In the genomic region with DNA sequence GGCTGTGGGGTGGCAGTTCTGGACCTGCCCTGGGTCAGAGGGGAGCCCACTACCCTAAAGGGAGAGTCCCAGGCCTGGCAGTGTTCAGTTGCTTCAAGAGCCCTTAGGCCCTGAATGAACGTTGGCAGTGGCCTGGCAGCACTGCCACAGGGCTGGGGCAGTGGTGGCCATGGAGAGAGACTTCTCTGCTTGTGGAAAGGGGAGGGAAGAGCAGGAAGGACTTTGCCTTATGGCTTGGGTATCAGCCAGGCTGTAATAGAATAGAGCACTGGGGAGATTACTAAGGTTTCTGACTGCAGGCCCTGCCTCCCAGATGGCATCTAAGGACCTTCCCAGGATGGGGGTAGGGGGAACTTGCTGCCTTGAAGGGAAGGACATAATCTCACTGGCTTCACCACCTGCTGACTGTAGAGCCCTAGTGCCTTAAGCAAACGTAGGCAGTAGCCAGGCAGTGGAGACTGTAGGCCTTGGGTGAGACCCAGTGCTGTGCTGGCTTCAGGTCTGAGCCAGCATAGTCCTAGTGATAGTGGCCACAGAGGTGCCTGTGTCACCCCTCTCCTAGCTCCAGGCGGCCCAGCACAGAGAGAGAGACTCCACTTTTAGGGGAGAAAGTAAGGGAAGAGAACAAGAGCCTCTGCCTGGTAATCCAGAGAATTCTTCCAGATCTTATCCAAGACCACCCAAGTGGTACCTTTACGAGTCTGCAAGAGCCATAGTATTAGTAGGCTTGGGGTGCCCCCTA, we compare ENCODE assay signal across 17 cellular contexts. TPM values are rescaled to one million over a fixed set of nuclear protein-coding genes. Genes with fewer than 3 reads are reported as not detected.
DNase-seq lines count a peak whose midpoint lies in the region; ATAC-seq and TF ChIP-seq lines count a peak whose summit lies in the region.
"Had no signal": no experiment of that assay in that cellular context is flagged by ENCODE, and none has a peak within 500 bp of the region (broad histone marks: within the 10 kb centered on the region; RNA-seq: fewer than 3 reads in every experiment).

No MANE protein-coding gene starts in this region.

- peak overlapping the region in 1 of 9 donors; percentile 43 for H3K27ac Mint-ChIP-seq in naive thymus-derived CD4-positive, alpha-beta T cell
- H3K27ac Mint-ChIP-seq: stimulated activated naive B cell treated with anti-CD40 and anti-IgM and Interleukin-4, amounts not matched to agents 10 μg/mL and 1 μg/mL and 100 μg/mL, for 72 hours; T-helper 1 cell treated with Interleukin-12 subunit alpha and Interleukin-12 subunit beta and Interleukin-4 antibody, amounts not matched to agents 30 μg/mL and 1 μg/mL, for 36 hours had no signal

- no peak overlapping the region for H3K4me3 ChIP-seq in trophoblast cell (ENCODE audit: low read depth, low read length)
- no peak overlapping the region for H3K4me3 ChIP-seq in naive thymus-derived CD4-positive, alpha-beta T cell (ENCODE audit: low read length)
- H3K4me3 ChIP-seq: cardiac muscle cell, psoas muscle had no signal

- no CpG with 5 or more reads among the region's 4 CpGs for WGBS in trophoblast cell (ENCODE audit: extremely low coverage, insufficient coverage, insufficient read length)

- no peaks in the 10 kb centered on the region for H3K27me3 ChIP-seq in trophoblast cell (ENCODE audit: insufficient read depth, low read length)
- no peaks in the 10 kb centered on the region for H3K27me3 ChIP-seq in naive thymus-derived CD4-positive, alpha-beta T cell (ENCODE audit: control insufficient read depth in 2 of 2, insufficient read depth in 2 of 2, low read length in 2 of 2)
- H3K27me3 ChIP-seq: cardiac muscle cell had no signal

- H2BK5ac ChIP-seq in trophoblast cell (ENCODE audit: low read depth, low read length, poor library complexity), result peak overlapping the region; percentile 11

- H3K9me3 Mint-ChIP-seq in naive thymus-derived CD4-positive, alpha-beta T cell, result peaks cover 0 to 1% (median 0%) of the 10 kb centered on the region in 11 donors
- H3K9me3 Mint-ChIP-seq: stimulated activated naive B cell treated with anti-CD40 and anti-IgM and Interleukin-4, amounts not matched to agents 10 μg/mL and 1 μg/mL and 100 μg/mL, for 72 hours; T-helper 1 cell treated with Interleukin-12 subunit alpha and Interleukin-12 subunit beta and Interleukin-4 antibody, amounts not matched to agents 30 μg/mL and 1 μg/mL, for 36 hours had no signal

- H3K27ac ChIP-seq in trophoblast cell (ENCODE audit: low read depth, low read length), result peak overlapping the region; percentile 1
- no peak overlapping the region for H3K27ac ChIP-seq in naive thymus-derived CD4-positive, alpha-beta T cell (ENCODE audit: low read depth, low read length)
- H3K27ac ChIP-seq: cardiac muscle cell, psoas muscle had no signal

- no peaks in the 10 kb centered on the region for H3K36me3 ChIP-seq in trophoblast cell (ENCODE audit: control insufficient read depth in 1 of 2, insufficient read depth in 2 of 2, low read length in 2 of 2)
- H3K36me3 ChIP-seq in naive thymus-derived CD4-positive, alpha-beta T cell (ENCODE audit: control insufficient read depth in 2 of 3, insufficient read depth in 3 of 3, low read length in 3 of 3), result peaks cover 0 to 4% (median 0%) of the 10 kb centered on the region in 3 experiments
- H3K36me3 ChIP-seq: cardiac muscle cell had no signal

- CTCF ChIA-PET in naive thymus-derived CD4-positive, alpha-beta T cell (lab: Charles Lee), result no interaction called here
- CTCF ChIA-PET in GM10248 (lab: Yijun Ruan, JAX), result no interaction called here

- peak overlapping the region; percentile 44 for H4K12ac ChIP-seq in trophoblast cell (ENCODE audit: low read depth, low read length)

- no peaks in the 10 kb centered on the region for H3K9me3 ChIP-seq in trophoblast cell (ENCODE audit: insufficient read depth, low read depth, low read length)
- H3K9me3 ChIP-seq in naive thymus-derived CD4-positive, alpha-beta T cell (ENCODE audit: control insufficient read depth in 2 of 3, low read length in 3 of 3), result no peaks in the 10 kb centered on the region
- H3K9me3 ChIP-seq: psoas muscle had no signal

- peak overlapping the region; percentile 22 for H4K8ac ChIP-seq in trophoblast cell (ENCODE audit: low read depth, low read length)

- H3K23ac ChIP-seq in trophoblast cell (ENCODE audit: low read length), result no peak overlapping the region

- intact Hi-C loops in naive thymus-derived CD4-positive, alpha-beta T cell (cut with micrococcal nuclease), result no loop called here

- H3K4me1 ChIP-seq in trophoblast cell (ENCODE audit: control insufficient read depth in 1 of 2, insufficient read depth in 2 of 2, low read length in 2 of 2), result peaks cover 0 to 6% of the 10 kb centered on the region in 2 experiments
- H3K4me1 ChIP-seq in naive thymus-derived CD4-positive, alpha-beta T cell (ENCODE audit: control insufficient read depth in 2 of 2, insufficient read depth in 2 of 2, low read length in 2 of 2), result no peaks in the 10 kb centered on the region
- H3K4me1 ChIP-seq: psoas muscle had no signal

- no peaks in the 10 kb centered on the region for H3K79me2 ChIP-seq in trophoblast cell (ENCODE audit: control insufficient read depth, insufficient read depth, low read length, poor library complexity)

- peak; percentile 7 for TF ChIP-seq CTCF in GM13977 (IDR thresholded peaks at IDR 0.05; ENCODE audit: extremely low read depth, insufficient read depth, missing control alignments)
- TF ChIP-seq CTCF in GM10248 (IDR thresholded peaks at IDR 0.05; ENCODE audit: control extremely low read depth, extremely low read depth, low read depth, missing control alignments), result no peak

- H3K4me2 ChIP-seq in trophoblast cell (ENCODE audit: low read length), result no peak overlapping the region

- H3K36me3 Mint-ChIP-seq in naive thymus-derived CD4-positive, alpha-beta T cell, result peaks cover 2 to 36% (median 13%) of the 10 kb centered on the region in 5 donors

- peak overlapping the region; percentile 72 for H4K91ac ChIP-seq in trophoblast cell (ENCODE audit: low read depth, low read length)

- no peak overlapping the region for H3K9ac ChIP-seq in trophoblast cell (ENCODE audit: low read length)

- H2BK120ac ChIP-seq in trophoblast cell (ENCODE audit: insufficient read depth, low read length, poor library complexity), result peak overlapping the region; percentile 47

- H3K27me3 Mint-ChIP-seq in naive thymus-derived CD4-positive, alpha-beta T cell, result no peaks in the 10 kb centered on the region
- H3K27me3 Mint-ChIP-seq: stimulated activated naive B cell treated with anti-CD40 and anti-IgM and Interleukin-4, amounts not matched to agents 10 μg/mL and 1 μg/mL and 100 μg/mL, for 72 hours had no signal

- H3K14ac ChIP-seq in trophoblast cell (ENCODE audit: low read length), result peak overlapping the region; percentile 70

- H3K4ac ChIP-seq in trophoblast cell (ENCODE audit: low read depth, low read length), result peak overlapping the region; percentile 15

- DNase-seq in GM13977 (ENCODE audit: low spot score) (no peak), OCI-M1 (lab: John Stamatoyannopoulos, UW) (peak; percentile 22), trophoblast cell (peak; percentile 27 to 47), kidney tubule cell (ENCODE audit: low spot score) (no peak), GM10248 (ENCODE audit: extremely low spot score) (no peak)
- DNase-seq in naive thymus-derived CD4-positive, alpha-beta T cell, result no peak
- no peak for DNase-seq in effector CD4-positive, alpha-beta T cell
- DNase-seq: activated gamma-delta T cell; hypothalamus; KBM-7; mesenchymal stem cell; psoas muscle; stimulated activated CD4-positive, alpha-beta T cell treated with anti-CD3 and anti-CD28 coated beads, Interleukin-2, amount 100 ng/mL, for 48 hours; stimulated activated naive B cell treated with anti-CD40 and anti-IgM and Interleukin-4, amounts not matched to agents 10 μg/mL and 1 μg/mL and 100 μg/mL, for 72 hours had no signal

- peak overlapping the region; percentile 33 for H3K18ac ChIP-seq in trophoblast cell (ENCODE audit: low read length)

- H3K4me3 Mint-ChIP-seq in naive thymus-derived CD4-positive, alpha-beta T cell, result no peak overlapping the region
- H3K4me3 Mint-ChIP-seq: stimulated activated naive B cell treated with anti-CD40 and anti-IgM and Interleukin-4, amounts not matched to agents 10 μg/mL and 1 μg/mL and 100 μg/mL, for 72 hours; T-helper 1 cell treated with Interleukin-12 subunit alpha and Interleukin-12 subunit beta and Interleukin-4 antibody, amounts not matched to agents 30 μg/mL and 1 μg/mL, for 36 hours had no signal

- peak; percentile 39 for ATAC-seq in esophagus mucosa
- ATAC-seq in naive thymus-derived CD4-positive, alpha-beta T cell, result no peak
- ATAC-seq: stimulated activated naive B cell treated with anti-CD40 and anti-IgM and Interleukin-4, amounts not matched to agents 10 μg/mL and 1 μg/mL and 100 μg/mL, for 72 hours had no signal

- H2BK12ac ChIP-seq in trophoblast cell (ENCODE audit: low read length), result peak overlapping the region; percentile 51

- H2AK5ac ChIP-seq in trophoblast cell (ENCODE audit: low read length), result peak overlapping the region; percentile 82

- peaks cover 7% of the 10 kb centered on the region for H3K79me1 ChIP-seq in trophoblast cell (ENCODE audit: low read length)

- peak overlapping the region; percentile 45 for H2AFZ ChIP-seq in trophoblast cell (ENCODE audit: insufficient read depth, low read length, poor library complexity)

- POLR2A ChIA-PET in naive thymus-derived CD4-positive, alpha-beta T cell (lab: Charles Lee), result no interaction called here
- POLR2A ChIA-PET in GM10248 (lab: Yijun Ruan, JAX), result no interaction called here

- in situ Hi-C loops in GM13977 (cut with MboI; ENCODE audit: low pct_unique_long_range_greater_than_20kb, low sequenced_read_pairs, unreplicated experiment), result no loop called here

- H3K4me1 Mint-ChIP-seq in naive thymus-derived CD4-positive, alpha-beta T cell, result peaks cover 0 to 18% (median 10%) of the 10 kb centered on the region in 7 donors

RNA-seq across cellular contexts. Expression of a gene that starts 27.6 kb away (rescaled TPM):
- total RNA-seq in esophagus mucosa, result 12.8 TPM
- polyA plus RNA-seq in trophoblast cell (2013), result 5.6 and 7.2 TPM in 2 replicates
- total RNA-seq in naive thymus-derived CD4-positive, alpha-beta T cell, result 100 to 1,000 TPM in 3 of 5 experiments, 10 to 100 TPM in 2; 66.5 to 252 (median 105) TPM
- 1 to 10 TPM; 4.8 to 8.3 TPM for polyA plus RNA-seq in naive thymus-derived CD4-positive, alpha-beta T cell

RNA-seq across cellular contexts. Expression of a gene that starts 43.5 kb away (rescaled TPM):
- 4.5 TPM for total RNA-seq in esophagus mucosa
- polyA plus RNA-seq in trophoblast cell (2013), result 0.27 and 0.35 TPM in 2 replicates
- total RNA-seq in naive thymus-derived CD4-positive, alpha-beta T cell, result 1 to 10 TPM in 3 of 5 experiments, under 1 TPM in 2; 0.46 to 3.9 (median 1.9) TPM
- polyA plus RNA-seq in naive thymus-derived CD4-positive, alpha-beta T cell, result not detected

RNA-seq across cellular contexts. Expression of a gene that starts 47.8 kb away (rescaled TPM):
- 35.6 TPM for total RNA-seq in esophagus mucosa
- polyA plus RNA-seq in trophoblast cell (2013), result 36.7 and 39.8 TPM in 2 replicates
- total RNA-seq in naive thymus-derived CD4-positive, alpha-beta T cell, result 10 to 100 TPM in 2 of 5 experiments, 1 to 10 TPM in 3; 4.8 to 72.6 (median 5.5) TPM
- polyA plus RNA-seq in naive thymus-derived CD4-positive, alpha-beta T cell, result 1 to 10 TPM; 1.6 to 2.3 TPM

Comparison
In these comparisons a context has a peak if more than half of its experiments do, and no peak if none do; other contexts are left out.
1. DNase-seq: peak in OCI-M1 (single experiment) and trophoblast cell (2 of 2); none in GM13977 (single experiment), naive thymus-derived CD4-positive, alpha-beta T cell (0 of 9), kidney tubule cell (single experiment), effector CD4-positive, alpha-beta T cell (single experiment) and GM10248 (single experiment).